9 cellular contexts compared by ENCODE assay signal in the genomic region with DNA sequence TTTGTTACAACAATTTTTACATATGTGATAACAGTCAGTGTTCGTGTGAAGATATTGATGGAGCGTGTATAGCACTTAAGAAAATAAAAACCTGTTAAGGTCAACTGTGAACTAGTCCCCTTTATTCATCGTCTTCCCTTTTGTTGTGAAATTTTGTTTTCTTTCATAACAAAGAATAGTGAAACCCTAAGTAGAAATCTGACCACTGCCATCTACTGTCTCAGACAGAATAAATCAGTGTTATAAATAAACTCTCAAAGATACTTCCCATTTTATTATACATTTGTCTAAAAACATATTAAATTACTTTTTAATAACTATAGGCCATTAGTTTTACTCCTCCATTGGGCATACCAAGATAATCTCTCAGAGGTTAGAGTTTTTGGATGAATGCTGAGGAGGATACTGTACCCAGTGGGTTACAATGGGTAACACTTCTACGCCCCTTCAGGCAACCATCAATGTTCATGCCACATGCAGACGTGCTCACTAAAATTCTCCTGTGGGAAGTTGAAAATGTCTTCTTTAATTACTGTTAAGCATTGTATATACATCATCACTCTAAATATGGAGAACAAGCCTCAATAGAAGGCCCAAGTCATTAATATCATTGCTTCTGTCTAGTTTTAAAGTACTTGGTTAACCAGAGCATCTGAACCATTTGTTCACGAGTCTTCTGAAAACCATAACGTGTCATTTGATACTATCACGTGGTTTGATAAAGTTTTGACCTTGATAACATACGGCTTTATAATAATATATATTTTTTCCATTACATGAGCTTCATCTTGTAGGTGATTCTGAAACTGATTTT.
DNase-seq lines count a peak whose midpoint lies in the region; ATAC-seq and TF ChIP-seq lines count a peak whose summit lies in the region.
"Had no signal": no experiment of that assay in that cellular context is flagged by ENCODE, and none has a peak within 500 bp of the region (broad histone marks: within the 10 kb centered on the region; RNA-seq: fewer than 3 reads in every experiment).

No MANE protein-coding gene starts in this region.

- dilution Hi-C loops in mammary epithelial cell (cut with HindIII; ENCODE audit: low sequenced_read_pairs), result no loop called here

- H3K4me1 ChIP-seq in mammary epithelial cell (ENCODE audit: insufficient read depth, low read length), result no peaks in the 10 kb centered on the region

- H3K4me3 ChIP-seq in mammary epithelial cell (replicated peaks in 1 of 3; ENCODE audit: insufficient read depth in 1 of 3, low read depth in 2 of 3, low read length in 3 of 3), result no peak overlapping the region

- no TSS peak for BruUV-seq in mammary epithelial cell (replicated peaks; lab: Mats Ljungman, UMichigan)

- no peaks in the 10 kb centered on the region for H3K9me3 ChIP-seq in mammary epithelial cell (replicated peaks; ENCODE audit: insufficient read depth, low read length)

- no peaks in the 10 kb centered on the region for H3K36me3 ChIP-seq in mammary epithelial cell (ENCODE audit: insufficient read depth, low read length)

- in situ Hi-C loops in mammary epithelial cell (cut with MboI; ENCODE audit: low sequenced_read_pairs in 2 of 2), result no loop called here

- intact Hi-C loops in Right ventricle myocardium superior (cut with DNase I), result no loop called here
- intact Hi-C loops in mammary epithelial cell (cut with micrococcal nuclease), result no loop called here

- no peaks in the 10 kb centered on the region for H3K27me3 ChIP-seq in mammary epithelial cell (ENCODE audit: insufficient read depth, low read length)

- H4K20me1 ChIP-seq in mammary epithelial cell (ENCODE audit: insufficient read depth, low read length), result no peaks in the 10 kb centered on the region

- DNase-seq in NAMALWA (ENCODE audit: low spot score) (peak; percentile 65), pons (ENCODE audit: low spot score) (peak; percentile 40), Right ventricle myocardium superior (no peak), NCI-H1105 treated with DMSO at 0.1 percent for 48 hours (lab: John Stamatoyannopoulos, UW) (no peak), mammary epithelial cell (no peak), NCI-H510A (lab: John Stamatoyannopoulos, UW) (no peak)
- DNase-seq: NCI-H69 had no signal

- H3K79me2 ChIP-seq in mammary epithelial cell (ENCODE audit: insufficient read depth, low read length), result no peaks in the 10 kb centered on the region

- H3K27ac ChIP-seq in mammary epithelial cell (ENCODE audit: insufficient read depth, low read depth, low read length), result no peak overlapping the region

- no peak overlapping the region for H2AFZ ChIP-seq in mammary epithelial cell (ENCODE audit: low read depth, low read length)

- ATAC-seq in GM18870 (IDR thresholded peaks at IDR 0.05; ENCODE audit: unreplicated experiment) (peak; percentile 33), HG02642 (IDR thresholded peaks at IDR 0.05; ENCODE audit: poor library complexity, unreplicated experiment) (peak; percentile 25), Right ventricle myocardium superior (ENCODE audit: poor library complexity) (no peak)

- WGBS in mammary epithelial cell (ENCODE audit: low coverage, missing lambda C conversion rate), result 67% methylated on average over 9 of the region's 9 CpGs

- CTCF ChIA-PET in mammary epithelial cell (lab: Charles Lee; ENCODE audit: low non-redundant PET), result no interaction called here

- no peak overlapping the region for H3K9ac ChIP-seq in mammary epithelial cell (ENCODE audit: insufficient read depth, low read length)

- H3K4me2 ChIP-seq in mammary epithelial cell (ENCODE audit: insufficient read depth, low read depth, low read length), result no peak overlapping the region

- no peak for TF ChIP-seq CTCF in mammary epithelial cell (conservative IDR thresholded peaks at IDR 0.05 in 1 of 2, IDR thresholded peaks at IDR 0.05 in 1 of 2; ENCODE audit: extremely low read depth in 1 of 2, insufficient read depth in 1 of 2, low read depth in 1 of 2, low read length in 2 of 2)

Comparison
In these comparisons a context has a peak if more than half of its experiments do, and no peak if none do; other contexts are left out.
1. DNase-seq: peak in NAMALWA (single experiment) and pons (single experiment); none in Right ventricle myocardium superior (single experiment), NCI-H1105 treated with DMSO at 0.1 percent for 48 hours (single experiment), mammary epithelial cell (single experiment) and NCI-H510A (single experiment).